8 cellular contexts compared by ENCODE assay signal in genomic region chr6:41683460-41684310, GRCh38. TPM values are rescaled to one million over a fixed set of nuclear protein-coding genes. Genes with fewer than 3 reads are reported as not detected.
DNase-seq lines count a peak whose midpoint lies in the region; ATAC-seq and TF ChIP-seq lines count a peak whose summit lies in the region.

No MANE protein-coding gene starts in this region.

- peak overlapping the region; percentile 61 to 63 for H3K4me3 ChIP-seq in duodenal mucosa (ENCODE audit: low read depth in 1 of 2, low read length in 2 of 2)
- H3K4me3 ChIP-seq in lower lobe of right lung: peak overlapping the region; percentile 58

- ATAC-seq in HG02943 (IDR thresholded peaks at IDR 0.05; ENCODE audit: low read depth, unreplicated experiment) (peak; percentile 69), lower lobe of right lung (peak; percentile 88 to 90)

- H3K9me3 Mint-ChIP-seq in activated CD4-positive, alpha-beta memory T cell treated with anti-CD3 and anti-CD28 coated beads, Interleukin-2, amount 10 ng/mL, durations not matched to agents 7 days and 5 days: no peaks in the 10 kb centered on the region

- H3K4me1 Mint-ChIP-seq in activated CD4-positive, alpha-beta memory T cell treated with anti-CD3 and anti-CD28 coated beads, Interleukin-2, amount 10 ng/mL, durations not matched to agents 7 days and 5 days: peaks cover 8% of the 10 kb centered on the region

- H3K27me3 ChIP-seq in duodenal mucosa (ENCODE audit: control insufficient read depth in 1 of 2, insufficient read depth in 2 of 2, low read length in 2 of 2): no peaks in the 10 kb centered on the region
- H3K27me3 ChIP-seq in lower lobe of right lung (ENCODE audit: low read depth): no peaks in the 10 kb centered on the region

- peak; percentile 93 for DNase-seq in GM13977 (ENCODE audit: low spot score)
- peak; percentile 52 to 83 for DNase-seq in NCI-H526 (lab: John Stamatoyannopoulos, UW)
- peak; percentile 79 for DNase-seq in activated CD4-positive, alpha-beta memory T cell treated with anti-CD3 and anti-CD28 coated beads, Interleukin-2, amount 10 ng/mL, durations not matched to agents 7 days and 5 days
- peak; percentile 89 for DNase-seq in lower lobe of right lung
- DNase-seq in stimulated activated CD4-positive, alpha-beta T cell treated with anti-CD3 and anti-CD28 coated beads, Interleukin-4, amount 100 ng/mL, for 48 hours (ENCODE audit: low read depth in 2 of 2): peak; percentile 73 to 78
- DNase-seq in DMS79 (lab: John Stamatoyannopoulos, UW): no peak

- H3K9ac ChIP-seq in duodenal mucosa (ENCODE audit: low read depth in 1 of 2, low read length in 2 of 2): peak overlapping the region; percentile 51 to 63

- TF ChIP-seq CTCF in GM13977 (IDR thresholded peaks at IDR 0.05; ENCODE audit: extremely low read depth, insufficient read depth, missing control alignments): peak; percentile 94
- peak; percentile 94 for TF ChIP-seq CTCF in lower lobe of right lung (IDR thresholded peaks at IDR 0.05)

- POLR2A ChIA-PET in activated CD4-positive, alpha-beta memory T cell treated with anti-CD3 and anti-CD28 coated beads, Interleukin-2, amount 10 ng/mL, durations not matched to agents 7 days and 5 days (lab: Charles Lee): interaction anchor here (1.0 kb wide), 1 partner anchor 22 kb away, joined by 3 read pairs; no protein-coding TSS in a partner anchor

- intact Hi-C loops in lower lobe of right lung (cut with DNase I): no loop called here

- CTCF ChIA-PET in activated CD4-positive, alpha-beta memory T cell treated with anti-CD3 and anti-CD28 coated beads, Interleukin-2, amount 10 ng/mL, durations not matched to agents 7 days and 5 days (lab: Charles Lee): interaction anchor here (0.7 to 3.4 kb wide), 27 partner anchors 8 to 608 kb away, joined by 3 to 28 read pairs (median 3); no protein-coding TSS in a partner anchor

- H3K4me1 ChIP-seq in duodenal mucosa (ENCODE audit: control insufficient read depth in 1 of 2, insufficient read depth in 2 of 2, low read length in 2 of 2) (peaks cover 8 to 10% of the 10 kb centered on the region in 2 donors), lower lobe of right lung (peaks cover 23% of the 10 kb centered on the region)

- H3K36me3 ChIP-seq in duodenal mucosa (ENCODE audit: control insufficient read depth in 1 of 2, insufficient read depth in 2 of 2, low read length in 2 of 2): peaks cover 10 to 24% of the 10 kb centered on the region in 2 donors
- H3K36me3 ChIP-seq in lower lobe of right lung: peaks cover 46% of the 10 kb centered on the region

- H3K27ac ChIP-seq in duodenal mucosa (ENCODE audit: low read depth, low read length) (no peak overlapping the region), lower lobe of right lung (peak overlapping the region; percentile 68)

- no peaks in the 10 kb centered on the region for H3K27me3 Mint-ChIP-seq in activated CD4-positive, alpha-beta memory T cell treated with anti-CD3 and anti-CD28 coated beads, Interleukin-2, amount 10 ng/mL, durations not matched to agents 7 days and 5 days

- peak overlapping the region; percentile 52 for H3K27ac Mint-ChIP-seq in activated CD4-positive, alpha-beta memory T cell treated with anti-CD3 and anti-CD28 coated beads, Interleukin-2, amount 10 ng/mL, durations not matched to agents 7 days and 5 days

- in situ Hi-C loops in GM13977 (cut with MboI; ENCODE audit: low pct_unique_long_range_greater_than_20kb, low sequenced_read_pairs, unreplicated experiment): no loop called here

- H3K9me3 ChIP-seq in duodenal mucosa (ENCODE audit: control insufficient read depth in 1 of 2, low read length in 2 of 2): no peaks in the 10 kb centered on the region
- no peaks in the 10 kb centered on the region for H3K9me3 ChIP-seq in lower lobe of right lung

- peak overlapping the region; percentile 55 for H3K4me3 Mint-ChIP-seq in activated CD4-positive, alpha-beta memory T cell treated with anti-CD3 and anti-CD28 coated beads, Interleukin-2, amount 10 ng/mL, durations not matched to agents 7 days and 5 days

- no peaks in the 10 kb centered on the region for H3K36me3 Mint-ChIP-seq in activated CD4-positive, alpha-beta memory T cell treated with anti-CD3 and anti-CD28 coated beads, Interleukin-2, amount 10 ng/mL, durations not matched to agents 7 days and 5 days (ENCODE audit: low read depth)

RNA-seq across cellular contexts. Expression of gene MDFI, which starts 45.4 kb away (rescaled TPM):
- total RNA-seq in activated CD4-positive, alpha-beta memory T cell treated with anti-CD3 and anti-CD28 coated beads, Interleukin-2, amount 10 ng/mL, durations not matched to agents 7 days and 5 days: not detected
- 10.6 TPM for total RNA-seq in lower lobe of right lung

RNA-seq across cellular contexts. Expression of gene TFEB, which starts 51.7 kb away (rescaled TPM):
- total RNA-seq in activated CD4-positive, alpha-beta memory T cell treated with anti-CD3 and anti-CD28 coated beads, Interleukin-2, amount 10 ng/mL, durations not matched to agents 7 days and 5 days: 10 to 100 TPM; 14.9 to 15.0 TPM
- total RNA-seq in lower lobe of right lung: 36.5 TPM

Comparison
In these comparisons a context has a peak if more than half of its experiments do, and no peak if none do; other contexts are left out.
1. RNA of gene MDFI, which starts 45.4 kb away (total RNA-seq): 10.6 TPM in lower lobe of right lung (single experiment); not detected in activated CD4-positive, alpha-beta memory T cell treated with anti-CD3 and anti-CD28 coated beads, Interleukin-2, amount 10 ng/mL, durations not matched to agents 7 days and 5 days; every median in the first group is over 10 times any median in the second.